In the genomic region with DNA sequence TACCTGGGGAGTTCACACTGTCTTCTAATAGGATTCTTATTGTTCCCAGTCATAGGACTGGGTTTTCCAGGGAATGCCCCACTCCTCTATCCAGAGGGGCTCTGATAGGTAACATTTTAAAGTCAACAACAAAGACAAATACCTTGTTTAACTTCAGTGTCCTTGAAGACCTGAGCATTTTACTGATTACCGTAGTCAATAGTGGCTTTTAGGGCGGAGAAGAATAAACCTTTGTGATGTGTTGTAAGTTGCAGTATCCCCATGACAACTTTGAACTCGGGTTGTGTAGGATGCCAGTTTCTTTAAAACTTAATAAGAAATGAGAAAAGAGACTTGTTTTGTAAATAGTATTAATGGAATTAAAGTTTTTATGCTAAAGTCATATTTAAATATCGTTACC, we compare ENCODE assay signal across 1 cellular context.
TF ChIP-seq lines count a peak whose summit lies in the region.

No MANE protein-coding gene starts in this region.

TF ChIP-seq in H1, 55 proteins besides CTCF, POLR2A, EP300 and RAD21:
- 0 out of 2 replicates have a peak, but pooled peaks have one; percentile 11 for TF ChIP-seq SUZ12 (IDR thresholded peaks at IDR 0.05; ENCODE audit: low read length)
- TF ChIP-seq, protein P1, sequence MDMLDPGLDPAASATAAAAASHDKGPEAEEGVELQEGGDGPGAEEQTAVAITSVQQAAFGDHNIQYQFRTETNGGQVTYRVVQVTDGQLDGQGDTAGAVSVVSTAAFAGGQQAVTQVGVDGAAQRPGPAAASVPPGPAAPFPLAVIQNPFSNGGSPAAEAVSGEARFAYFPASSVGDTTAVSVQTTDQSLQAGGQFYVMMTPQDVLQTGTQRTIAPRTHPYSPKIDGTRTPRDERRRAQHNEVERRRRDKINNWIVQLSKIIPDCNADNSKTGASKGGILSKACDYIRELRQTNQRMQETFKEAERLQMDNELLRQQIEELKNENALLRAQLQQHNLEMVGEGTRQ (IDR thresholded peaks at IDR 0.05; ENCODE audit: low read length), result no peak
